Comparison of ENCODE assay signal across 1 cellular context in genomic region chr1:233673947-233674431, GRCh38.
A peak's percentile ranks its signal among the peaks of the same experiment; 100 is the strongest.
TF ChIP-seq lines count a peak whose summit lies in the region.

No MANE protein-coding gene starts in this region.

TF ChIP-seq in A549, 52 proteins besides CTCF, POLR2A, EP300 and RAD21 (continued from another document):
- peak; percentile 64 for TF ChIP-seq BHLHE40 (IDR thresholded peaks at IDR 0.05; ENCODE audit: low read depth, low read length)
- TF ChIP-seq KDM1A (IDR thresholded peaks at IDR 0.05; ENCODE audit: low read depth), result no peak
- peak; percentile 46; the same call in 1 of the 2 replicates for TF ChIP-seq MYC (IDR thresholded peaks at IDR 0.05; ENCODE audit: borderline replicate concordance, low read length)
- no peak for TF ChIP-seq EHF (CRISPR knock-in tag; IDR thresholded peaks at IDR 0.05)
- TF ChIP-seq CHD2 (IDR thresholded peaks at IDR 0.05; ENCODE audit: low read length, partially characterized antibody), result no peak
- no peak for TF ChIP-seq PHF8 (IDR thresholded peaks at IDR 0.05; ENCODE audit: borderline replicate concordance, low read depth)
- TF ChIP-seq HOXB5 (CRISPR knock-in tag; IDR thresholded peaks at IDR 0.05), result no peak
- TF ChIP-seq POLR2AphosphoS2 (conservative IDR thresholded peaks at IDR 0.05; ENCODE audit: low read length), result no peak
- TF ChIP-seq CBX2 (IDR thresholded peaks at IDR 0.05; ENCODE audit: borderline replicate concordance, low read depth), result no peak
- no peak for TF ChIP-seq NFE2L2 (conservative IDR thresholded peaks at IDR 0.05; ENCODE audit: low read length)
- TF ChIP-seq RNF2 (IDR thresholded peaks at IDR 0.05; ENCODE audit: borderline replicate concordance, low read depth), result no peak
- TF ChIP-seq ZNF302 (CRISPR knock-in tag; IDR thresholded peaks at IDR 0.05), result 0 out of 2 replicates have a peak, but pooled peaks have one; percentile 57
- TF ChIP-seq ATOH8 (CRISPR knock-in tag; IDR thresholded peaks at IDR 0.05; ENCODE audit: low read depth), result no peak
- no peak for TF ChIP-seq CBX8 (IDR thresholded peaks at IDR 0.05)
- no peak for TF ChIP-seq FOSL2 (IDR thresholded peaks at IDR 0.05)
- no peak for TF ChIP-seq FOSL2 (CRISPR knock-in tag; IDR thresholded peaks at IDR 0.05)
- TF ChIP-seq USF2 (IDR thresholded peaks at IDR 0.05), result peak; percentile 57; the same call in 1 of the 2 replicates
- TF ChIP-seq TP53 (CRISPR knock-in tag; IDR thresholded peaks at IDR 0.05), result no peak
- no peak for TF ChIP-seq HEYL (CRISPR knock-in tag; IDR thresholded peaks at IDR 0.05)
- TF ChIP-seq E2F6 (IDR thresholded peaks at IDR 0.05; ENCODE audit: borderline replicate concordance, low read depth), result no peak
- no peak for TF ChIP-seq KDM5A (IDR thresholded peaks at IDR 0.05)
- no peak for TF ChIP-seq SMC3 (IDR thresholded peaks at IDR 0.05)
- TF ChIP-seq ELK1 (IDR thresholded peaks at IDR 0.05; ENCODE audit: low read depth, low read length), result no peak
- TF ChIP-seq HOXB13 (CRISPR knock-in tag; IDR thresholded peaks at IDR 0.05; ENCODE audit: low read depth), result no peak
- no peak for TF ChIP-seq FOSB (CRISPR knock-in tag; IDR thresholded peaks at IDR 0.05)
- no peak for TF ChIP-seq NR3C1 (IDR thresholded peaks at IDR 0.05)
- no peak for TF ChIP-seq JUN (IDR thresholded peaks at IDR 0.05)
- no peak for TF ChIP-seq JUNB (IDR thresholded peaks at IDR 0.05)
- no peak for TF ChIP-seq REST (IDR thresholded peaks at IDR 0.05)
- no peak for TF ChIP-seq HOXA7 (CRISPR knock-in tag; IDR thresholded peaks at IDR 0.05)
- TF ChIP-seq TFCP2L1 (CRISPR knock-in tag; IDR thresholded peaks at IDR 0.05), result no peak
- no peak for TF ChIP-seq RFX5 (IDR thresholded peaks at IDR 0.05)
- no peak for TF ChIP-seq MAZ (IDR thresholded peaks at IDR 0.05; ENCODE audit: borderline replicate concordance, low read depth, low read length)
- no peak for TF ChIP-seq HDAC2 (IDR thresholded peaks at IDR 0.05)
- TF ChIP-seq MAFK (IDR thresholded peaks at IDR 0.05; ENCODE audit: partially characterized antibody), result no peak
